20 cellular contexts compared by ENCODE assay signal in genomic region chr2:231032575-231033140, GRCh38.
"Had no signal": no experiment of that assay in that cellular context is flagged by ENCODE, and none has a peak within 500 bp of the region (broad histone marks: within the 10 kb centered on the region; RNA-seq: fewer than 3 reads in every experiment).

No MANE protein-coding gene starts in this region.

- H3K9me2 ChIP-seq: SK-N-SH had no signal

- DNase-seq: KBM-7; NCI-H1092; NCI-H1105 treated with DMSO at 0.1 percent for 48 hours; NCI-H1417 treated with DMSO at 0.1 percent for 48 hours; NCI-H1694; NCI-H187 treated with DMSO at 0.1 percent for 48 hours; NCI-H2029 treated with DMSO at 0.1 percent for 48 hours; NCI-H2171 treated with DMSO at 0.1 percent for 48 hours; NCI-H345; NCI-H446 treated with DMSO at 0.1 percent for 48 hours; NCI-H510A treated with DMSO at 0.1 percent for 48 hours; NCI-H526; NCI-H748 treated with DMSO at 0.1 percent for 48 hours; NK-92 treated with Interleukin-12 subunit alpha and Interleukin-12 subunit beta, amount 100 ng/mL, for 24 hours; SHP77; SK-N-SH; SW 1271; T-cell had no signal

- H3K9me3 ChIP-seq: SK-N-SH had no signal

- H3K27ac ChIP-seq: HL-60, RWPE1 had no signal

- H3K4me2 ChIP-seq: SK-N-SH had no signal

- H3K9ac ChIP-seq: SK-N-SH had no signal

- ATAC-seq: T-cell had no signal
